ENCODE assay signal across 14 cellular contexts in genomic region chr6:34565722-34566137, GRCh38. TPM values are rescaled to one million over a fixed set of nuclear protein-coding genes. Genes with fewer than 3 reads are reported as not detected.
"Had no signal": no experiment of that assay in that cellular context is flagged by ENCODE, and none has a peak within 500 bp of the region (broad histone marks: within the 10 kb centered on the region; RNA-seq: fewer than 3 reads in every experiment).

No MANE protein-coding gene starts in this region.

- H3K27ac Mint-ChIP-seq: activated naive CD4-positive, alpha-beta T cell treated with anti-CD3 and anti-CD28 coated beads, Interleukin-2, amount 50 U/mL, for 24 hours; activated T-cell treated with anti-CD3 and anti-CD28 coated beads, Interleukin-2, amount 50 U/mL, for 24 hours had no signal

- H3K9me3 Mint-ChIP-seq: activated naive CD4-positive, alpha-beta T cell treated with anti-CD3 and anti-CD28 coated beads, Interleukin-2, amount 50 U/mL, for 24 hours; activated T-cell treated with anti-CD3 and anti-CD28 coated beads, Interleukin-2, amount 50 U/mL, for 24 hours; neural progenitor cell had no signal

- H3K9ac ChIP-seq: neural progenitor cell, parathyroid adenoma had no signal

- H3K36me3 Mint-ChIP-seq: activated naive CD4-positive, alpha-beta T cell treated with anti-CD3 and anti-CD28 coated beads, Interleukin-2, amount 50 U/mL, for 24 hours; neural progenitor cell had no signal

- H3K4me3 Mint-ChIP-seq: activated naive CD4-positive, alpha-beta T cell treated with anti-CD3 and anti-CD28 coated beads, Interleukin-2, amount 50 U/mL, for 24 hours; activated T-cell treated with anti-CD3 and anti-CD28 coated beads, Interleukin-2, amount 50 U/mL, for 24 hours; neural progenitor cell had no signal

- H3K4me1 Mint-ChIP-seq: activated naive CD4-positive, alpha-beta T cell treated with anti-CD3 and anti-CD28 coated beads, Interleukin-2, amount 50 U/mL, for 24 hours had no signal

- H3K36me3 ChIP-seq: neural progenitor cell had no signal

- H3K27me3 ChIP-seq: hepatocyte, neural progenitor cell had no signal

- H3K4me2 ChIP-seq: hepatocyte, neural progenitor cell had no signal

- H3K4me3 ChIP-seq: hepatocyte, neural progenitor cell had no signal

- H3K4me1 ChIP-seq: parathyroid adenoma had no signal

- H2AFZ ChIP-seq: hepatocyte, neural progenitor cell, parathyroid adenoma had no signal

- H3K79me2 ChIP-seq: hepatocyte, parathyroid adenoma had no signal

- DNase-seq: activated CD4-positive, alpha-beta T cell treated with anti-CD3 and anti-CD28 coated beads, Interleukin-2, amount 50 U/mL, for 4 hours; activated effector memory CD4-positive, alpha-beta T cell treated with Interleukin-2 at 50 U/mL for 16 hours; activated T-cell treated with anti-CD3 and anti-CD28 coated beads, Interleukin-2, amount 50 U/mL, for 24 hours; caudate nucleus; cortex of kidney; effector memory CD4-positive, alpha-beta T cell; kidney glomerular epithelial cell; retina; stimulated activated CD4-positive, alpha-beta T cell treated with anti-CD3 and anti-CD28 coated beads, Interleukin-4, amount 100 ng/mL, for 4 hours had no signal

- H3K27ac ChIP-seq: hepatocyte, neural progenitor cell, parathyroid adenoma had no signal

RNA-seq across cellular contexts. Expression of gene SPDEF, which starts 9.6 kb away (rescaled TPM):
- total RNA-seq: skeletal muscle tissue had no signal
